In the genomic region with DNA sequence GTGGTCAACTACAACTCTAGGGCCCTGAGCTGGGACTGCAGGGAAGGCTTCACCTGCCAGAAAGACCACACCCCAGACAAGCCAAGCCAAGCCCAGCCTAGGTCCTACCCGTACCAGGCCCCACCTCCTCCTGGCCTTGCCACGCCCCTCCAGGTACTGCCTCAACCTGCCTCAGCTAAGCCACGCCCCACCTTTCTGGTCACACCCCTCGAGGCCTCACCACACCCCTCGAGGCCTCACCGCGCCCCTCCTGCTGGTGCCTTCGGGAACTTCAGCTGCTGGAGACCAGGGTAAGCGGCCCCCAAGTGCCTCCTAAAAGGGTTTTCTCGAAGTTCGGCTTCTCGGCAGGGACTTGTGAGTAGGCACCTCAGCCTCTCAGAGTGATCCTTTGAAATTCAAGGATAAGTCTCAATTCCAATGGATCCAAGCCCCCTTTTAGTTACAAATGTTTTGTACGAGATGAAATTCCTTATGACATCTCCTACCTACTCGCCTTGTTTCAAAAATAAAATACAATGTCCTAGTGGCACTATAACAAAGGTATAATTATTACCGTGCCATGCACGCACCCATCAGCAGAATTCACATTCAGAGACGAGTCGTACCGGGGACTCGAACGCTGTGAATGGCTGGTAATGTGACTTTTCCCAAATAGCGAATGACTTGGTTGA, we compare ENCODE assay signal across 8 cellular contexts.
DNase-seq lines count a peak whose midpoint lies in the region; ATAC-seq and TF ChIP-seq lines count a peak whose summit lies in the region.

No MANE protein-coding gene starts in this region.

- no peaks in the 10 kb centered on the region for H3K9me3 ChIP-seq in Caco-2
- no peaks in the 10 kb centered on the region for H3K9me3 ChIP-seq in esophagus muscularis mucosa

- H3K4me3 Mint-ChIP-seq in Caco-2 (ENCODE audit: unreplicated experiment) = no peak overlapping the region

- no peaks in the 10 kb centered on the region for H3K27me3 Mint-ChIP-seq in Caco-2 (ENCODE audit: insufficient read depth, unreplicated experiment)

- TF ChIP-seq CTCF in Caco-2 (IDR thresholded peaks at IDR 0.05; ENCODE audit: insufficient read depth in 1 of 2, low read depth in 1 of 2, low read length in 1 of 2, severe bottlenecking in 1 of 2, unreplicated experiment in 1 of 2) (peak; percentile 68 to 74), esophagus muscularis mucosa (IDR thresholded peaks at IDR 0.05) (peak in 1 of 3 experiments; percentile 19)

- H3K27me3 ChIP-seq in Caco-2 (replicated peaks; ENCODE audit: control insufficient read depth, insufficient read depth, low read length) = no peaks in the 10 kb centered on the region
- peaks cover 0 to 24% (median 0%) of the 10 kb centered on the region in 4 donors for H3K27me3 ChIP-seq in esophagus muscularis mucosa

- POLR2A ChIA-PET in Caco-2 (lab: Charles Lee) = no interaction called here

- no TSS peak for BruUV-seq in Caco-2 (replicated peaks; lab: Mats Ljungman, UMichigan)

- H3K4me1 ChIP-seq in Caco-2 (0 out of 2 replicates have a peak, but pooled peaks cover 4% of the 10 kb centered on the region), esophagus muscularis mucosa (peaks cover 0 to 5% (median 0%) of the 10 kb centered on the region in 4 donors)

- H3K36me3 ChIP-seq in Caco-2 (ENCODE audit: control insufficient read depth, insufficient read depth, low read length) (no peaks in the 10 kb centered on the region; the same call in 1 of the 2 replicates), esophagus muscularis mucosa (peaks cover 0 to 21% (median 4%) of the 10 kb centered on the region in 4 donors)

- H3K27ac ChIP-seq in esophagus muscularis mucosa (replicated peaks in 1 of 4) = no peak overlapping the region
- H3K27ac ChIP-seq in substantia nigra (ENCODE audit: low read depth, low read length, poor library complexity, severe bottlenecking) = no peak overlapping the region

- no peak for TF ChIP-seq EP300 in esophagus muscularis mucosa (IDR thresholded peaks at IDR 0.05)

- ATAC-seq in GM19468 (IDR thresholded peaks at IDR 0.05; ENCODE audit: extremely low read depth, unreplicated experiment) = peak; percentile 42

- H3K36me3 Mint-ChIP-seq in Caco-2 (ENCODE audit: insufficient read depth, unreplicated experiment) = peaks cover 65% of the 10 kb centered on the region

- H3K27ac Mint-ChIP-seq in Caco-2 (ENCODE audit: unreplicated experiment) = peak overlapping the region; percentile 50

- no peak for TF ChIP-seq POLR2A in esophagus muscularis mucosa (IDR thresholded peaks at IDR 0.05; ENCODE audit: low read depth)

- no peak overlapping the region for H3K4me3 ChIP-seq in Caco-2 (ENCODE audit: low read depth, low read length)
- no peak overlapping the region for H3K4me3 ChIP-seq in esophagus muscularis mucosa

- H3K4me1 Mint-ChIP-seq in Caco-2 (ENCODE audit: low read depth, unreplicated experiment) = peaks cover 8% of the 10 kb centered on the region

- DNase-seq in Caco-2 (peak; percentile 95 to 97), NCI-H526 (lab: John Stamatoyannopoulos, UW) (peak; percentile 50 to 88), esophagus muscularis mucosa (ENCODE audit: extremely low spot score) (peak; percentile 86), NCI-H128 (lab: John Stamatoyannopoulos, UW; ENCODE audit: unreplicated experiment) (no peak), NCI-H187 treated with DMSO at 0.1 percent for 48 hours (lab: John Stamatoyannopoulos, UW) (no peak), substantia nigra (lab: John Stamatoyannopoulos, UW) (no peak)
- DNase-seq in stimulated activated CD4-positive, alpha-beta T cell treated with anti-CD3 and anti-CD28 coated beads, Interleukin-4, amount 100 ng/mL, for 1 hour = peak; percentile 11

- 72% methylated on average over 15 of the region's 22 CpGs for WGBS in esophagus muscularis mucosa

- intact Hi-C loops in Caco-2 (cut with micrococcal nuclease; ENCODE audit: unreplicated experiment) (loop anchor here (5.0 to 10.0 kb wide), 2 partner anchors 345 to 1028 kb away; a partner anchor contains a TSS), esophagus muscularis mucosa (cut with DNase I) (no loop called here)

- no peaks in the 10 kb centered on the region for H3K9me3 Mint-ChIP-seq in Caco-2 (ENCODE audit: unreplicated experiment)

- CTCF ChIA-PET in Caco-2 (lab: Charles Lee) = interaction anchor here (0.9 to 1.1 kb wide), 2 partner anchors 33 to 177 kb away, joined by 3 read pairs; no protein-coding TSS in a partner anchor

Comparison
In these comparisons a context has a peak if more than half of its experiments do, and no peak if none do; other contexts are left out.
1. DNase-seq: peak in Caco-2 (2 of 2), NCI-H526 (2 of 2), esophagus muscularis mucosa (single experiment) and stimulated activated CD4-positive, alpha-beta T cell treated with anti-CD3 and anti-CD28 coated beads, Interleukin-4, amount 100 ng/mL, for 1 hour (single experiment); none in NCI-H128 (single experiment), NCI-H187 treated with DMSO at 0.1 percent for 48 hours (single experiment) and substantia nigra (0 of 49).